20 cellular contexts compared by ENCODE assay signal in the genomic region with DNA sequence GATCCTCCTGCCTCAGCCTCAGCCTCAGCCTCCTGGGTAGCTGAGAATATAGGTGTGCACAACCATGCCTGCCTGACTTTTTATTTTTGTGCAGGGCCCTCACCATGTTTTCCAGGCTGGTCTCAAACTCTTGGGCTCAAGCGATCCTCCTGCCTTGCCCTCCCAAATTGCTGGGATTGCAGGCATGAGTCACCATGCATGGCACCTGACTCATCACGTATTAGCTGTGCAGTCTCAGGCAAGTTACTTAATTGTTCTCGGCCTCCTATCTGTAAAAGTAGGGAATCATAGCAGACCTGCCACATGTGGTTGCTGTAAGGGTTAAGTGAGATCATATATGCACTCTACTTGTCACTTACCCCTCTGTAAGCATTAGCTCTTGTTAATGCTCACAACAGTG.
A peak's percentile ranks its signal among the peaks of the same experiment; 100 is the strongest.
DNase-seq lines count a peak whose midpoint lies in the region; ATAC-seq and TF ChIP-seq lines count a peak whose summit lies in the region.
"Had no signal": no experiment of that assay in that cellular context is flagged by ENCODE, and none has a peak within 500 bp of the region (broad histone marks: within the 10 kb centered on the region; RNA-seq: fewer than 3 reads in every experiment).

No MANE protein-coding gene starts in this region.

- DNase-seq in Daoy (ENCODE audit: low read depth) (peak; percentile 92), NCI-H226 (peak; percentile 85), iris pigment epithelial cell (ENCODE audit: low read depth) (peak; percentile 61), stomach (no peak), NCI-H187 treated with DMSO at 0.1 percent for 48 hours (lab: John Stamatoyannopoulos, UW) (no peak)
- DNase-seq in central memory CD8-positive, alpha-beta T cell (ENCODE audit: low spot score in 2 of 2) = no peak
- no peak for DNase-seq in activated naive CD4-positive, alpha-beta T cell (lab: John Stamatoyannopoulos, UW)
- no peak for DNase-seq in stimulated activated naive CD4-positive, alpha-beta T cell treated with Interleukin-2 at 50 U/mL for 16 hours (lab: John Stamatoyannopoulos, UW)
- DNase-seq: activated CD8-positive, alpha-beta memory T cell treated with anti-CD3 and anti-CD28 coated beads, Interleukin-2, amount 10 ng/mL, durations not matched to agents 7 days and 5 days; activated naive CD8-positive, alpha-beta T cell treated with anti-CD3 and anti-CD28 coated beads, Interleukin-2, amount 50 U/mL, for 24 hours; CD4-positive, alpha-beta memory T cell; dermis blood vessel endothelial cell; esophagus squamous epithelium; heart left ventricle; lower lobe of right lung; NCI-H2171 treated with DMSO at 0.1 percent for 48 hours; NCI-H748 treated with DMSO at 0.1 percent for 48 hours had no signal

- H3K36me3 Mint-ChIP-seq in central memory CD8-positive, alpha-beta T cell (ENCODE audit: insufficient read depth) = peaks cover 64% of the 10 kb centered on the region
- H3K36me3 Mint-ChIP-seq: CD4-positive, alpha-beta memory T cell had no signal

- H3K4me3 Mint-ChIP-seq in central memory CD8-positive, alpha-beta T cell = peak overlapping the region; percentile 32
- H3K4me3 Mint-ChIP-seq: activated CD8-positive, alpha-beta memory T cell treated with anti-CD3 and anti-CD28 coated beads, Interleukin-2, amount 10 ng/mL, durations not matched to agents 7 days and 5 days; activated naive CD8-positive, alpha-beta T cell treated with anti-CD3 and anti-CD28 coated beads, Interleukin-2, amount 50 U/mL, for 24 hours; CD4-positive, alpha-beta memory T cell had no signal

- H3K4me1 Mint-ChIP-seq in central memory CD8-positive, alpha-beta T cell = peaks cover 15% of the 10 kb centered on the region
- H3K4me1 Mint-ChIP-seq: activated CD8-positive, alpha-beta memory T cell treated with anti-CD3 and anti-CD28 coated beads, Interleukin-2, amount 10 ng/mL, durations not matched to agents 7 days and 5 days; activated naive CD8-positive, alpha-beta T cell treated with anti-CD3 and anti-CD28 coated beads, Interleukin-2, amount 50 U/mL, for 24 hours had no signal

- no peaks in the 10 kb centered on the region for H3K36me3 ChIP-seq in stomach
- H3K36me3 ChIP-seq: esophagus squamous epithelium, heart left ventricle, lower lobe of right lung, right atrium auricular region, thoracic aorta had no signal

- no peaks in the 10 kb centered on the region for H3K4me1 ChIP-seq in stomach
- H3K4me1 ChIP-seq: heart left ventricle, lower lobe of right lung, right atrium auricular region had no signal

- intact Hi-C loops in stomach (cut with DNase I; ENCODE audit: low total_unique reads) = no loop called here

- H3K27ac Mint-ChIP-seq in central memory CD8-positive, alpha-beta T cell (ENCODE audit: low read depth) = peak overlapping the region; percentile 80
- H3K27ac Mint-ChIP-seq: activated CD8-positive, alpha-beta memory T cell treated with anti-CD3 and anti-CD28 coated beads, Interleukin-2, amount 10 ng/mL, durations not matched to agents 7 days and 5 days; activated naive CD8-positive, alpha-beta T cell treated with anti-CD3 and anti-CD28 coated beads, Interleukin-2, amount 50 U/mL, for 24 hours; CD4-positive, alpha-beta memory T cell had no signal

- no peak for ATAC-seq in central memory CD8-positive, alpha-beta T cell (replicated peaks; ENCODE audit: extremely low read depth, poor library complexity, severe bottlenecking)
- ATAC-seq: activated CD8-positive, alpha-beta memory T cell treated with anti-CD3 and anti-CD28 coated beads, Interleukin-2, amount 10 ng/mL, durations not matched to agents 7 days and 5 days; activated naive CD8-positive, alpha-beta T cell treated with anti-CD3 and anti-CD28 coated beads, Interleukin-2, amount 50 U/mL, for 24 hours; heart left ventricle; lower lobe of right lung had no signal

- H3K27ac ChIP-seq in stomach = no peak overlapping the region
- H3K27ac ChIP-seq: heart left ventricle, lower lobe of right lung, right atrium auricular region, SK-N-MC, thoracic aorta had no signal

- H3K4me3 ChIP-seq in stomach = no peak overlapping the region
- H3K4me3 ChIP-seq: esophagus squamous epithelium, heart left ventricle, lower lobe of right lung, right atrium auricular region, SK-N-MC, thoracic aorta had no signal

- no peaks in the 10 kb centered on the region for H3K27me3 ChIP-seq in stomach
- H3K27me3 ChIP-seq: esophagus squamous epithelium, heart left ventricle, right atrium auricular region had no signal

- H3K27me3 Mint-ChIP-seq in central memory CD8-positive, alpha-beta T cell = no peaks in the 10 kb centered on the region
- H3K27me3 Mint-ChIP-seq: activated CD8-positive, alpha-beta memory T cell treated with anti-CD3 and anti-CD28 coated beads, Interleukin-2, amount 10 ng/mL, durations not matched to agents 7 days and 5 days; activated naive CD8-positive, alpha-beta T cell treated with anti-CD3 and anti-CD28 coated beads, Interleukin-2, amount 50 U/mL, for 24 hours had no signal

- WGBS in stomach, 5 donors = 87 to 96% (median 90%) methylated on average over 3 of the region's 3 CpGs

- no peak for TF ChIP-seq EP300 in stomach (IDR thresholded peaks at IDR 0.05)

- no peak for TF ChIP-seq POLR2A in stomach (IDR thresholded peaks at IDR 0.05)

- TF ChIP-seq CTCF in stomach (IDR thresholded peaks at IDR 0.05) = no peak

- H3K9me3 Mint-ChIP-seq in central memory CD8-positive, alpha-beta T cell = no peaks in the 10 kb centered on the region

- H3K9me3 ChIP-seq in stomach = no peaks in the 10 kb centered on the region
- H3K9me3 ChIP-seq: esophagus squamous epithelium, heart left ventricle, lower lobe of right lung, right atrium auricular region, thoracic aorta had no signal

Comparison
In these comparisons a context has a peak if more than half of its experiments do, and no peak if none do; other contexts are left out.
1. DNase-seq: peak in Daoy (single experiment), NCI-H226 (single experiment) and iris pigment epithelial cell (single experiment); none in central memory CD8-positive, alpha-beta T cell (0 of 2), stomach (single experiment), activated naive CD4-positive, alpha-beta T cell (0 of 4), stimulated activated naive CD4-positive, alpha-beta T cell treated with Interleukin-2 at 50 U/mL for 16 hours (single experiment) and NCI-H187 treated with DMSO at 0.1 percent for 48 hours (single experiment).